Comparison of ENCODE assay signal across 5 cellular contexts in genomic region chr14:69001375-69001774, GRCh38.
"Had no signal": no experiment of that assay in that cellular context is flagged by ENCODE, and none has a peak within 500 bp of the region (broad histone marks: within the 10 kb centered on the region; RNA-seq: fewer than 3 reads in every experiment).

No MANE protein-coding gene starts in this region.

- H3K9me3 ChIP-seq: HAP-1 had no signal

- H3K27ac ChIP-seq: HL-60 had no signal

- H3K4me2 ChIP-seq: GM23338 had no signal

- H3K4me1 ChIP-seq: HAP-1 had no signal

- H2AFZ ChIP-seq: GM23338 had no signal

- DNase-seq: HFFc6, KBM-7 had no signal

- H3K36me3 ChIP-seq: HAP-1 had no signal

- H3K4me3 ChIP-seq: GM23338, HAP-1 had no signal
